In the genomic region with DNA sequence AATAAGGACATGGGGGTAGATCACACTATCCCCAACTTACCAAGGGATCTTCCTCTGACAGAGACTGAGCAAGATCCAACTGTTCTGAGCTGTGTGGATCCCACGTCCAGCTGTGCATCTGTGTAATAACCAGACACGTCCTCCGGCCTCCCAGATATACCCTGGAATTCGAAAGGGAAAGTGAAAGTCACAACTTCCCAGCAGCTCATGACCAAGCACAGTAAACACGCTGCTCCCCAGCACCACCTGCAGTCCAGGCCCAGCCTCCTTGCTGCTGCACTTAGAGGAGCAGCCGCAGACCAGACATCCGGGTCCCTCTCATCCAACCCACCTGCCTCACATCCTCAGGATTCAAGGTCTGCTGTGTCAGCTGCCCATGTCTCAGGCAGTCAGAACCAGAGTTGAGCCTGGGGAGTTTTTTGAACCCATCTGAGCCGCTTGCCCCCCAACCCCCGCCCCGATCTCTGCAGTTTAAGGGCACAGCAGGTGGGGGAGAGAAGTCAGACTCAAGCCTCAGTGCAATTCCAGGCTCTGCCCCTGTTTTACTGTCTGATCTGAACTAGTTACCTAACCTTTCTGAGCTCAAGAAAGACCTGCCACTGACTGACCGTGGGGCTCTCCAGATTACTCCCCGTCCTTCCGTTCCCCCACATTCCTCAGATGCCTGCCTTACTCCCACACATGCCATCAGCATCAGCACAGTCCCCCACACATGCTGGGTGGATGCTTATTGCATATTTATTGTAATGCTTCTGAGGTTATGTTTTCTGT, we compare ENCODE assay signal across 1 cellular context.
TF ChIP-seq lines count a peak whose summit lies in the region.

A gene with protein sequence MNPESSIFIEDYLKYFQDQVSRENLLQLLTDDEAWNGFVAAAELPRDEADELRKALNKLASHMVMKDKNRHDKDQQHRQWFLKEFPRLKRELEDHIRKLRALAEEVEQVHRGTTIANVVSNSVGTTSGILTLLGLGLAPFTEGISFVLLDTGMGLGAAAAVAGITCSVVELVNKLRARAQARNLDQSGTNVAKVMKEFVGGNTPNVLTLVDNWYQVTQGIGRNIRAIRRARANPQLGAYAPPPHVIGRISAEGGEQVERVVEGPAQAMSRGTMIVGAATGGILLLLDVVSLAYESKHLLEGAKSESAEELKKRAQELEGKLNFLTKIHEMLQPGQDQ (minus strand): TSS at position 127 of the 771 bp plus-strand sequence. CDS start 6,365 bp downstream, outside the sequence.

TF ChIP-seq in HepG2, 621 proteins besides CTCF, POLR2A, EP300 and RAD21 (continued from another document and continues in another):
- TF ChIP-seq, protein P1, sequence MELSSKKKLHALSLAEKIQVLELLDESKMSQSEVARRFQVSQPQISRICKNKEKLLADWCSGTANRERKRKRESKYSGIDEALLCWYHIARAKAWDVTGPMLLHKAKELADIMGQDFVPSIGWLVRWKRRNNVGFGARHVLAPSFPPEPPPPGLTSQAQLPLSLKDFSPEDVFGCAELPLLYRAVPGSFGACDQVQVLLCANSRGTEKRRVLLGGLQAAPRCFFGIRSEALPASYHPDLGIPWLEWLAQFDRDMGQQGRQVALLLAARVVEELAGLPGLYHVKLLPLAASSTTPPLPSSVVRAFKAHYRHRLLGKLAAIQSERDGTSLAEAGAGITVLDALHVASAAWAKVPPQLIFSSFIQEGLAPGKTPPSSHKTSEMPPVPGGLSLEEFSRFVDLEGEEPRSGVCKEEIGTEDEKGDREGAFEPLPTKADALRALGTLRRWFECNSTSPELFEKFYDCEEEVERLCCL (CRISPR knock-in tag; IDR thresholded peaks at IDR 0.05; ENCODE audit: borderline replicate concordance), result no peak
- TF ChIP-seq ZNF713 (CRISPR knock-in tag; IDR thresholded peaks at IDR 0.05) (no peak), MAFF (IDR thresholded peaks at IDR 0.05; ENCODE audit: low read depth, low read length) (peak; percentile 63), ZNF430 (CRISPR knock-in tag; IDR thresholded peaks at IDR 0.05) (no peak), ZNF678 (CRISPR knock-in tag; IDR thresholded peaks at IDR 0.05) (0 out of 2 replicates have a peak, but pooled peaks have one; percentile 39), TMF1 (CRISPR knock-in tag; IDR thresholded peaks at IDR 0.05; ENCODE audit: low read depth) (no peak), ZFP62 (CRISPR knock-in tag; IDR thresholded peaks at IDR 0.05) (no peak), ARNT (IDR thresholded peaks at IDR 0.05) (no peak), SUZ12 (IDR thresholded peaks at IDR 0.05; ENCODE audit: low read depth, low read length) (no peak), GZF1 (CRISPR knock-in tag; IDR thresholded peaks at IDR 0.05) (no peak), KLF6 (CRISPR knock-in tag; IDR thresholded peaks at IDR 0.05) (peak; percentile 51; the same call in 1 of the 2 replicates), SKI (IDR thresholded peaks at IDR 0.05; ENCODE audit: partially characterized antibody) (no peak), RARG (CRISPR knock-in tag; IDR thresholded peaks at IDR 0.05; ENCODE audit: low read depth) (no peak), MED1 (CRISPR knock-in tag; IDR thresholded peaks at IDR 0.05) (peak; percentile 89), HMG20B (CRISPR knock-in tag; conservative IDR thresholded peaks at IDR 0.05) (no peak), NFATC3 (CRISPR knock-in tag; IDR thresholded peaks at IDR 0.05) (no peak), ZSCAN12 (CRISPR knock-in tag; IDR thresholded peaks at IDR 0.05) (no peak), HIVEP1 (CRISPR knock-in tag; IDR thresholded peaks at IDR 0.05) (peak; percentile 67), BHLHE40 (IDR thresholded peaks at IDR 0.05; ENCODE audit: low read length) (no peak), ZNF670 (CRISPR knock-in tag; IDR thresholded peaks at IDR 0.05; ENCODE audit: borderline replicate concordance) (no peak)
- TF ChIP-seq, protein P2, sequence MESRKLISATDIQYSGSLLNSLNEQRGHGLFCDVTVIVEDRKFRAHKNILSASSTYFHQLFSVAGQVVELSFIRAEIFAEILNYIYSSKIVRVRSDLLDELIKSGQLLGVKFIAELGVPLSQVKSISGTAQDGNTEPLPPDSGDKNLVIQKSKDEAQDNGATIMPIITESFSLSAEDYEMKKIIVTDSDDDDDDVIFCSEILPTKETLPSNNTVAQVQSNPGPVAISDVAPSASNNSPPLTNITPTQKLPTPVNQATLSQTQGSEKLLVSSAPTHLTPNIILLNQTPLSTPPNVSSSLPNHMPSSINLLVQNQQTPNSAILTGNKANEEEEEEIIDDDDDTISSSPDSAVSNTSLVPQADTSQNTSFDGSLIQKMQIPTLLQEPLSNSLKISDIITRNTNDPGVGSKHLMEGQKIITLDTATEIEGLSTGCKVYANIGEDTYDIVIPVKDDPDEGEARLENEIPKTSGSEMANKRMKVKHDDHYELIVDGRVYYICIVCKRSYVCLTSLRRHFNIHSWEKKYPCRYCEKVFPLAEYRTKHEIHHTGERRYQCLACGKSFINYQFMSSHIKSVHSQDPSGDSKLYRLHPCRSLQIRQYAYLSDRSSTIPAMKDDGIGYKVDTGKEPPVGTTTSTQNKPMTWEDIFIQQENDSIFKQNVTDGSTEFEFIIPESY (CRISPR knock-in tag; IDR thresholded peaks at IDR 0.05), result 0 out of 2 replicates have a peak, but pooled peaks have one; percentile 43
- TF ChIP-seq, protein P3, sequence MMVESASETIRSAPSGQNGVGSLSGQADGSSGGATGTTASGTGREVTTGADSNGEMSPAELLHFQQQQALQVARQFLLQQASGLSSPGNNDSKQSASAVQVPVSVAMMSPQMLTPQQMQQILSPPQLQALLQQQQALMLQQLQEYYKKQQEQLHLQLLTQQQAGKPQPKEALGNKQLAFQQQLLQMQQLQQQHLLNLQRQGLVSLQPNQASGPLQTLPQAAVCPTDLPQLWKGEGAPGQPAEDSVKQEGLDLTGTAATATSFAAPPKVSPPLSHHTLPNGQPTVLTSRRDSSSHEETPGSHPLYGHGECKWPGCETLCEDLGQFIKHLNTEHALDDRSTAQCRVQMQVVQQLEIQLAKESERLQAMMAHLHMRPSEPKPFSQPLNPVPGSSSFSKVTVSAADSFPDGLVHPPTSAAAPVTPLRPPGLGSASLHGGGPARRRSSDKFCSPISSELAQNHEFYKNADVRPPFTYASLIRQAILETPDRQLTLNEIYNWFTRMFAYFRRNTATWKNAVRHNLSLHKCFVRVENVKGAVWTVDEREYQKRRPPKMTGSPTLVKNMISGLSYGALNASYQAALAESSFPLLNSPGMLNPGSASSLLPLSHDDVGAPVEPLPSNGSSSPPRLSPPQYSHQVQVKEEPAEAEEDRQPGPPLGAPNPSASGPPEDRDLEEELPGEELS (CRISPR knock-in tag; IDR thresholded peaks at IDR 0.05), result peak; percentile 74
- TF ChIP-seq, protein P4, sequence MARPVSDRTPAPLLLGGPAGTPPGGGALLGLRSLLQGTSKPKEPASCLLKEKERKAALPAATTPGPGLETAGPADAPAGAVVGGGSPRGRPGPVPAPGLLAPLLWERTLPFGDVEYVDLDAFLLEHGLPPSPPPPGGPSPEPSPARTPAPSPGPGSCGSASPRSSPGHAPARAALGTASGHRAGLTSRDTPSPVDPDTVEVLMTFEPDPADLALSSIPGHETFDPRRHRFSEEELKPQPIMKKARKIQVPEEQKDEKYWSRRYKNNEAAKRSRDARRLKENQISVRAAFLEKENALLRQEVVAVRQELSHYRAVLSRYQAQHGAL (CRISPR knock-in tag; IDR thresholded peaks at IDR 0.05; ENCODE audit: not compliant biosample characterization), result no peak
- TF ChIP-seq, protein P5, sequence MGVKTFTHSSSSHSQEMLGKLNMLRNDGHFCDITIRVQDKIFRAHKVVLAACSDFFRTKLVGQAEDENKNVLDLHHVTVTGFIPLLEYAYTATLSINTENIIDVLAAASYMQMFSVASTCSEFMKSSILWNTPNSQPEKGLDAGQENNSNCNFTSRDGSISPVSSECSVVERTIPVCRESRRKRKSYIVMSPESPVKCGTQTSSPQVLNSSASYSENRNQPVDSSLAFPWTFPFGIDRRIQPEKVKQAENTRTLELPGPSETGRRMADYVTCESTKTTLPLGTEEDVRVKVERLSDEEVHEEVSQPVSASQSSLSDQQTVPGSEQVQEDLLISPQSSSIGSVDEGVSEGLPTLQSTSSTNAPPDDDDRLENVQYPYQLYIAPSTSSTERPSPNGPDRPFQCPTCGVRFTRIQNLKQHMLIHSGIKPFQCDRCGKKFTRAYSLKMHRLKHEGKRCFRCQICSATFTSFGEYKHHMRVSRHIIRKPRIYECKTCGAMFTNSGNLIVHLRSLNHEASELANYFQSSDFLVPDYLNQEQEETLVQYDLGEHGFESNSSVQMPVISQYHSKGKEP (CRISPR knock-in tag; IDR thresholded peaks at IDR 0.05), result no peak
- TF ChIP-seq, protein P6, sequence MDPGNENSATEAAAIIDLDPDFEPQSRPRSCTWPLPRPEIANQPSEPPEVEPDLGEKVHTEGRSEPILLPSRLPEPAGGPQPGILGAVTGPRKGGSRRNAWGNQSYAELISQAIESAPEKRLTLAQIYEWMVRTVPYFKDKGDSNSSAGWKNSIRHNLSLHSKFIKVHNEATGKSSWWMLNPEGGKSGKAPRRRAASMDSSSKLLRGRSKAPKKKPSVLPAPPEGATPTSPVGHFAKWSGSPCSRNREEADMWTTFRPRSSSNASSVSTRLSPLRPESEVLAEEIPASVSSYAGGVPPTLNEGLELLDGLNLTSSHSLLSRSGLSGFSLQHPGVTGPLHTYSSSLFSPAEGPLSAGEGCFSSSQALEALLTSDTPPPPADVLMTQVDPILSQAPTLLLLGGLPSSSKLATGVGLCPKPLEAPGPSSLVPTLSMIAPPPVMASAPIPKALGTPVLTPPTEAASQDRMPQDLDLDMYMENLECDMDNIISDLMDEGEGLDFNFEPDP (CRISPR knock-in tag; conservative IDR thresholded peaks at IDR 0.05), result 0 out of 2 replicates have a peak, but pooled peaks have one; percentile 57
- TF ChIP-seq, protein P7, sequence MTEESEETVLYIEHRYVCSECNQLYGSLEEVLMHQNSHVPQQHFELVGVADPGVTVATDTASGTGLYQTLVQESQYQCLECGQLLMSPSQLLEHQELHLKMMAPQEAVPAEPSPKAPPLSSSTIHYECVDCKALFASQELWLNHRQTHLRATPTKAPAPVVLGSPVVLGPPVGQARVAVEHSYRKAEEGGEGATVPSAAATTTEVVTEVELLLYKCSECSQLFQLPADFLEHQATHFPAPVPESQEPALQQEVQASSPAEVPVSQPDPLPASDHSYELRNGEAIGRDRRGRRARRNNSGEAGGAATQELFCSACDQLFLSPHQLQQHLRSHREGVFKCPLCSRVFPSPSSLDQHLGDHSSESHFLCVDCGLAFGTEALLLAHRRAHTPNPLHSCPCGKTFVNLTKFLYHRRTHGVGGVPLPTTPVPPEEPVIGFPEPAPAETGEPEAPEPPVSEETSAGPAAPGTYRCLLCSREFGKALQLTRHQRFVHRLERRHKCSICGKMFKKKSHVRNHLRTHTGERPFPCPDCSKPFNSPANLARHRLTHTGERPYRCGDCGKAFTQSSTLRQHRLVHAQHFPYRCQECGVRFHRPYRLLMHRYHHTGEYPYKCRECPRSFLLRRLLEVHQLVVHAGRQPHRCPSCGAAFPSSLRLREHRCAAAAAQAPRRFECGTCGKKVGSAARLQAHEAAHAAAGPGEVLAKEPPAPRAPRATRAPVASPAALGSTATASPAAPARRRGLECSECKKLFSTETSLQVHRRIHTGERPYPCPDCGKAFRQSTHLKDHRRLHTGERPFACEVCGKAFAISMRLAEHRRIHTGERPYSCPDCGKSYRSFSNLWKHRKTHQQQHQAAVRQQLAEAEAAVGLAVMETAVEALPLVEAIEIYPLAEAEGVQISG (CRISPR knock-in tag; IDR thresholded peaks at IDR 0.05), result peak; percentile 83
- TF ChIP-seq, protein P8, sequence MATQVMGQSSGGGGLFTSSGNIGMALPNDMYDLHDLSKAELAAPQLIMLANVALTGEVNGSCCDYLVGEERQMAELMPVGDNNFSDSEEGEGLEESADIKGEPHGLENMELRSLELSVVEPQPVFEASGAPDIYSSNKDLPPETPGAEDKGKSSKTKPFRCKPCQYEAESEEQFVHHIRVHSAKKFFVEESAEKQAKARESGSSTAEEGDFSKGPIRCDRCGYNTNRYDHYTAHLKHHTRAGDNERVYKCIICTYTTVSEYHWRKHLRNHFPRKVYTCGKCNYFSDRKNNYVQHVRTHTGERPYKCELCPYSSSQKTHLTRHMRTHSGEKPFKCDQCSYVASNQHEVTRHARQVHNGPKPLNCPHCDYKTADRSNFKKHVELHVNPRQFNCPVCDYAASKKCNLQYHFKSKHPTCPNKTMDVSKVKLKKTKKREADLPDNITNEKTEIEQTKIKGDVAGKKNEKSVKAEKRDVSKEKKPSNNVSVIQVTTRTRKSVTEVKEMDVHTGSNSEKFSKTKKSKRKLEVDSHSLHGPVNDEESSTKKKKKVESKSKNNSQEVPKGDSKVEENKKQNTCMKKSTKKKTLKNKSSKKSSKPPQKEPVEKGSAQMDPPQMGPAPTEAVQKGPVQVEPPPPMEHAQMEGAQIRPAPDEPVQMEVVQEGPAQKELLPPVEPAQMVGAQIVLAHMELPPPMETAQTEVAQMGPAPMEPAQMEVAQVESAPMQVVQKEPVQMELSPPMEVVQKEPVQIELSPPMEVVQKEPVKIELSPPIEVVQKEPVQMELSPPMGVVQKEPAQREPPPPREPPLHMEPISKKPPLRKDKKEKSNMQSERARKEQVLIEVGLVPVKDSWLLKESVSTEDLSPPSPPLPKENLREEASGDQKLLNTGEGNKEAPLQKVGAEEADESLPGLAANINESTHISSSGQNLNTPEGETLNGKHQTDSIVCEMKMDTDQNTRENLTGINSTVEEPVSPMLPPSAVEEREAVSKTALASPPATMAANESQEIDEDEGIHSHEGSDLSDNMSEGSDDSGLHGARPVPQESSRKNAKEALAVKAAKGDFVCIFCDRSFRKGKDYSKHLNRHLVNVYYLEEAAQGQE (IDR thresholded peaks at IDR 0.05; ENCODE audit: borderline replicate concordance in 1 of 2, low read depth in 1 of 2, low read length in 2 of 2), result no peak
- TF ChIP-seq, protein P9, sequence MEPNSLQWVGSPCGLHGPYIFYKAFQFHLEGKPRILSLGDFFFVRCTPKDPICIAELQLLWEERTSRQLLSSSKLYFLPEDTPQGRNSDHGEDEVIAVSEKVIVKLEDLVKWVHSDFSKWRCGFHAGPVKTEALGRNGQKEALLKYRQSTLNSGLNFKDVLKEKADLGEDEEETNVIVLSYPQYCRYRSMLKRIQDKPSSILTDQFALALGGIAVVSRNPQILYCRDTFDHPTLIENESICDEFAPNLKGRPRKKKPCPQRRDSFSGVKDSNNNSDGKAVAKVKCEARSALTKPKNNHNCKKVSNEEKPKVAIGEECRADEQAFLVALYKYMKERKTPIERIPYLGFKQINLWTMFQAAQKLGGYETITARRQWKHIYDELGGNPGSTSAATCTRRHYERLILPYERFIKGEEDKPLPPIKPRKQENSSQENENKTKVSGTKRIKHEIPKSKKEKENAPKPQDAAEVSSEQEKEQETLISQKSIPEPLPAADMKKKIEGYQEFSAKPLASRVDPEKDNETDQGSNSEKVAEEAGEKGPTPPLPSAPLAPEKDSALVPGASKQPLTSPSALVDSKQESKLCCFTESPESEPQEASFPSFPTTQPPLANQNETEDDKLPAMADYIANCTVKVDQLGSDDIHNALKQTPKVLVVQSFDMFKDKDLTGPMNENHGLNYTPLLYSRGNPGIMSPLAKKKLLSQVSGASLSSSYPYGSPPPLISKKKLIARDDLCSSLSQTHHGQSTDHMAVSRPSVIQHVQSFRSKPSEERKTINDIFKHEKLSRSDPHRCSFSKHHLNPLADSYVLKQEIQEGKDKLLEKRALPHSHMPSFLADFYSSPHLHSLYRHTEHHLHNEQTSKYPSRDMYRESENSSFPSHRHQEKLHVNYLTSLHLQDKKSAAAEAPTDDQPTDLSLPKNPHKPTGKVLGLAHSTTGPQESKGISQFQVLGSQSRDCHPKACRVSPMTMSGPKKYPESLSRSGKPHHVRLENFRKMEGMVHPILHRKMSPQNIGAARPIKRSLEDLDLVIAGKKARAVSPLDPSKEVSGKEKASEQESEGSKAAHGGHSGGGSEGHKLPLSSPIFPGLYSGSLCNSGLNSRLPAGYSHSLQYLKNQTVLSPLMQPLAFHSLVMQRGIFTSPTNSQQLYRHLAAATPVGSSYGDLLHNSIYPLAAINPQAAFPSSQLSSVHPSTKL (CRISPR knock-in tag; IDR thresholded peaks at IDR 0.05), result peak; percentile 75
